In the genomic region with DNA sequence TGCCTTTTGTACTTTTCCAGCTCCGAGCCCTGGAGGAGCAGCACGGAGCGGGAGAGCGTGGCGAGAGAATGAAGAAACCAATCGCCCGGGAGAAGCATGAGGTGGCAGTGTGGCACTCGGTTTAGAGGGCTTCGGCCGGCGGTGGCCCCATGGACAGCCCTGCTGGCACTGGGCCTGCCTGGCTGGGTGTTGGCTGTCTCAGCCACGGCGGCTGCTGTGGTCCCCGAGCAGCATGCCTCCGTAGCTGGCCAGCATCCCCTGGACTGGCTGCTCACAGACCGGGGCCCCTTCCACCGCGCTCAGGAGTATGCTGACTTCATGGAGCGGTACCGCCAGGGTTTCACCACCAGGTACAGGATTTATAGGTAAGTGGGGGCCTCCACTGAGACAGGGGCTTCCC, we compare ENCODE assay signal across 18 cellular contexts. TPM values are rescaled to one million over a fixed set of nuclear protein-coding genes. Genes with fewer than 3 reads are reported as not detected.
DNase-seq lines count a peak whose midpoint lies in the region; ATAC-seq and TF ChIP-seq lines count a peak whose summit lies in the region.
"Had no signal": no experiment of that assay in that cellular context is flagged by ENCODE, and none has a peak within 500 bp of the region (broad histone marks: within the 10 kb centered on the region; RNA-seq: fewer than 3 reads in every experiment).

No MANE protein-coding gene starts in this region.

- ATAC-seq in heart right ventricle: peak in 5 of 8 donors; percentile 21 to 55 (median 49)
- ATAC-seq in Right ventricle myocardium inferior: no peak
- ATAC-seq in upper lobe of right lung: peak; percentile 28
- ATAC-seq: K562 had no signal

- H3K4me1 ChIP-seq in heart right ventricle (peaks cover 0 to 7% (median 0%) of the 10 kb centered on the region in 9 donors), upper lobe of right lung (no peaks in the 10 kb centered on the region)
- H3K4me1 ChIP-seq: Caco-2 had no signal

- no peaks in the 10 kb centered on the region for H3K36me3 ChIP-seq in heart right ventricle
- no peaks in the 10 kb centered on the region for H3K36me3 ChIP-seq in upper lobe of right lung

- H3K4me3 ChIP-seq in heart right ventricle (no peak overlapping the region), upper lobe of right lung (no peak overlapping the region), foreskin fibroblast (ENCODE audit: low read depth in 1 of 2, low read length in 2 of 2) (no peak overlapping the region)
- H3K4me3 ChIP-seq: K562 had no signal

- intact Hi-C loops in heart right ventricle (cut with DNase I): no loop called here
- intact Hi-C loops in Right ventricle myocardium inferior (cut with DNase I): no loop called here
- intact Hi-C loops in upper lobe of right lung (cut with DNase I): no loop called here

- TF ChIP-seq CTCF in heart right ventricle (IDR thresholded peaks at IDR 0.05) (no peak), upper lobe of right lung (IDR thresholded peaks at IDR 0.05) (no peak), foreskin fibroblast (IDR thresholded peaks at IDR 0.05; ENCODE audit: low read depth, low read length) (no peak)

- H3K27ac ChIP-seq in heart right ventricle: no peak overlapping the region
- no peak overlapping the region for H3K27ac ChIP-seq in upper lobe of right lung

- 88 to 89% methylated on average over 20 of the region's 20 CpGs for WGBS in heart right ventricle, 2 donors

- DNase-seq in heart right ventricle (no peak), Right ventricle myocardium inferior (ENCODE audit: missing footprints) (no peak), globus pallidus (ENCODE audit: low spot score) (peak; percentile 67), medulla oblongata (ENCODE audit: extremely low spot score) (peak; percentile 43), upper lobe of right lung (no peak), NCI-H526 treated with DMSO at 0.1 percent for 48 hours (lab: John Stamatoyannopoulos, UW) (no peak), foreskin fibroblast (no peak), H4 (ENCODE audit: low spot score) (no peak)
- DNase-seq: Caco-2; CD4-positive, alpha-beta T cell; GDM1; NCI-H1105; NCI-H2081; NCI-H2171 treated with DMSO at 0.1 percent for 48 hours; NCI-H446; NK-92 treated with Interleukin-12 subunit alpha and Interleukin-12 subunit beta, amount 100 ng/mL, for 24 hours; OCI-M1 had no signal

- H3K27me3 ChIP-seq in heart right ventricle (no peaks in the 10 kb centered on the region), upper lobe of right lung (no peaks in the 10 kb centered on the region)

- H3K9me3 ChIP-seq in heart right ventricle (no peaks in the 10 kb centered on the region), upper lobe of right lung (no peaks in the 10 kb centered on the region)
- H3K9me3 ChIP-seq: Caco-2 had no signal

RNA-seq across cellular contexts. Expression of gene BRINP2, which starts 59.0 kb away (rescaled TPM):
- total RNA-seq in heart right ventricle (under 1 TPM in 8 of 10 donors, not detected in 2; 0.15 to 0.66 (median 0.29) TPM), Right ventricle myocardium inferior (0.32 TPM), upper lobe of right lung (not detected)
- polyA plus RNA-seq in heart right ventricle: under 1 TPM; 0.19 to 0.22 TPM
- total RNA-seq in H4 (2014; rRNA removed; shearing (Covaris generic)): 0.21 and 0.39 TPM in 2 replicates
- total RNA-seq: Caco-2; CD4-positive, alpha-beta T cell; K562 had no signal
- polyA plus RNA-seq: K562 had no signal

Comparison
In these comparisons a context has a peak if more than half of its experiments do, and no peak if none do; other contexts are left out.
1. DNase-seq: peak in globus pallidus (single experiment) and medulla oblongata (single experiment); none in heart right ventricle (0 of 2), Right ventricle myocardium inferior (single experiment), upper lobe of right lung (single experiment), NCI-H526 treated with DMSO at 0.1 percent for 48 hours (single experiment), foreskin fibroblast (0 of 2) and H4 (single experiment).